15 cellular contexts compared by ENCODE assay signal in the genomic region with DNA sequence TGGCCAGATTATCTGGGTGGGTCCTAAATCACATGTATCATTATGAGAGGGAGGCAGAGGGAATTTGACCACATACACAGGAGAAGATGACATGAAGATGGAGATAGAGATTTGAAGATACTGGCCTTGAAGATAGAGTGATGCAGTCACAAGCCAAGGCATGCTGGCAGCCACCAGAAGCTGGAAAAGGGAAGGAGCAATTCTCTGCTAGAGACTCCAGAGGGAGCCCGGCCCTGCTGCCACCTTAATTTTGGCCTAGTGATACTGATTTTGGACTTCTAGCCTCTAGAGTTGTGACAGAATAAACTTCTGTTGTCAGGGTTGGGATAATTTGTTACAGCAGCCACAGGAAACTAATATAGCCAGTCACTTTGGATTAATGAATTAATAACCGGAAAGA. TPM values are rescaled to one million over a fixed set of nuclear protein-coding genes. Genes with fewer than 3 reads are reported as not detected.
DNase-seq lines count a peak whose midpoint lies in the region; ATAC-seq and TF ChIP-seq lines count a peak whose summit lies in the region.
"Had no signal": no experiment of that assay in that cellular context is flagged by ENCODE, and none has a peak within 500 bp of the region (broad histone marks: within the 10 kb centered on the region; RNA-seq: fewer than 3 reads in every experiment).

No MANE protein-coding gene starts in this region.

- CTCF ChIA-PET in CD8-positive, alpha-beta T cell (lab: Charles Lee), result interaction anchor here (2.6 kb wide), 1 partner anchor 28 kb away, joined by 13 read pairs; no protein-coding TSS in a partner anchor
- CTCF ChIA-PET in OCI-LY7 (lab: Charles Lee; ENCODE audit: unreplicated experiment), result no interaction called here

- no peak for ATAC-seq in CD8-positive, alpha-beta T cell
- ATAC-seq in HG03025 (IDR thresholded peaks at IDR 0.05; ENCODE audit: low FRiP score, unreplicated experiment) (no peak), HG02642 (IDR thresholded peaks at IDR 0.05; ENCODE audit: poor library complexity, unreplicated experiment) (no peak)

- BruUV-seq in OCI-LY7 (replicated peaks; lab: Mats Ljungman, UMichigan), result no TSS peak

- H3K4me2 ChIP-seq in OCI-LY7 (ENCODE audit: low read length), result no peak overlapping the region
- H3K4me2 ChIP-seq: SK-N-SH had no signal

- no peak overlapping the region for H2AFZ ChIP-seq in OCI-LY7 (ENCODE audit: low read length)

- peaks cover 2% of the 10 kb centered on the region for H3K9me3 Mint-ChIP-seq in CD8-positive, alpha-beta T cell
- peaks cover 24% of the 10 kb centered on the region for H3K9me3 Mint-ChIP-seq in endodermal cell

- no peaks in the 10 kb centered on the region for H3K36me3 ChIP-seq in CD8-positive, alpha-beta T cell (ENCODE audit: insufficient read depth, low read length)
- H3K36me3 ChIP-seq in OCI-LY7 (ENCODE audit: insufficient read depth, low read length), result no peaks in the 10 kb centered on the region; the same call in 1 of the 2 replicates
- no peaks in the 10 kb centered on the region for H3K36me3 ChIP-seq in endodermal cell (ENCODE audit: control insufficient read depth, insufficient read depth, low read length)
- H3K36me3 ChIP-seq: MG63, WERI-Rb-1 had no signal

- H3K9ac ChIP-seq in endodermal cell (ENCODE audit: extremely low read depth, low read length, poor library complexity, severe bottlenecking), result no peak overlapping the region
- H3K9ac ChIP-seq: SK-N-SH had no signal

- H4K20me1 ChIP-seq in OCI-LY7 (ENCODE audit: insufficient read depth, low read length), result no peaks in the 10 kb centered on the region

- peak overlapping the region; percentile 62 for H3K27ac Mint-ChIP-seq in CD8-positive, alpha-beta T cell
- H3K27ac Mint-ChIP-seq in endodermal cell, result no peak overlapping the region

- peaks cover 21% of the 10 kb centered on the region for H3K4me1 ChIP-seq in CD8-positive, alpha-beta T cell (ENCODE audit: insufficient read depth, low read length)
- H3K4me1 ChIP-seq in OCI-LY7 (ENCODE audit: insufficient read depth, low read length, poor library complexity, severe bottlenecking), result peaks cover 32% of the 10 kb centered on the region
- no peaks in the 10 kb centered on the region for H3K4me1 ChIP-seq in endodermal cell (ENCODE audit: control insufficient read depth, insufficient read depth, low read length)

- no peak overlapping the region for H3K4me3 ChIP-seq in CD8-positive, alpha-beta T cell (ENCODE audit: low read depth, low read length)
- H3K4me3 ChIP-seq in GM12865 (ENCODE audit: low read depth, low read length), result no peak overlapping the region
- no peak overlapping the region for H3K4me3 ChIP-seq in OCI-LY7 (ENCODE audit: low read depth, low read length, poor library complexity, severe bottlenecking)
- H3K4me3 ChIP-seq in endodermal cell (ENCODE audit: low read length), result no peak overlapping the region
- H3K4me3 ChIP-seq: lung, MG63 had no signal

- peak overlapping the region; percentile 26 for H3K4me3 Mint-ChIP-seq in CD8-positive, alpha-beta T cell
- no peak overlapping the region for H3K4me3 Mint-ChIP-seq in endodermal cell

- 91 to 100% methylated on average over 1 to 2 of the region's 2 CpGs for WGBS in endodermal cell (ENCODE audit: insufficient coverage in 1 of 2, insufficient read length in 1 of 2), 2 experiments

- DNase-seq in CD8-positive, alpha-beta T cell, result no peak
- peak; percentile 35 for DNase-seq in GM12865 (ENCODE audit: low read depth)
- peak; percentile 29 for DNase-seq in OCI-LY7 (ENCODE audit: low spot score)
- DNase-seq in endodermal cell, result no peak
- no peak for DNase-seq in NCI-H2081 (lab: John Stamatoyannopoulos, UW)
- DNase-seq: HCEC 1CT; MG63; NCI-H2171; NK-92 treated with Interleukin-12 subunit alpha and Interleukin-12 subunit beta, amount 100 ng/mL, for 24 hours; SK-N-SH; WERI-Rb-1 had no signal

- no peak overlapping the region for H3K27ac ChIP-seq in CD8-positive, alpha-beta T cell (ENCODE audit: low read depth, low read length)
- H3K27ac ChIP-seq in OCI-LY7 (ENCODE audit: low read depth, low read length, poor library complexity, severe bottlenecking) (no peak overlapping the region), endodermal cell (ENCODE audit: low read depth, low read length) (no peak overlapping the region)
- H3K27ac ChIP-seq: C4-2B, WERI-Rb-1 had no signal

- peaks cover 35% of the 10 kb centered on the region for H3K4me1 Mint-ChIP-seq in CD8-positive, alpha-beta T cell (ENCODE audit: low read depth)
- H3K4me1 Mint-ChIP-seq in endodermal cell, result peaks cover 11% of the 10 kb centered on the region

- POLR2A ChIA-PET in CD8-positive, alpha-beta T cell (lab: Charles Lee), result no interaction called here
- POLR2A ChIA-PET in OCI-LY7 (lab: Charles Lee), result interaction anchor here (0.6 to 1.4 kb wide), 2 partner anchors 9 to 231 kb away, joined by 3 to 7 read pairs; no protein-coding TSS in a partner anchor

- H3K79me2 ChIP-seq in OCI-LY7 (ENCODE audit: insufficient read depth, low read depth, low read length), result peaks cover 28% of the 10 kb centered on the region

- H3K27me3 Mint-ChIP-seq in CD8-positive, alpha-beta T cell (ENCODE audit: low read depth), result peaks cover 2% of the 10 kb centered on the region
- H3K27me3 Mint-ChIP-seq in endodermal cell (ENCODE audit: insufficient read depth), result peaks cover 64% of the 10 kb centered on the region

- no peak for TF ChIP-seq CTCF in CD8-positive, alpha-beta T cell (IDR thresholded peaks at IDR 0.05)
- no peak for TF ChIP-seq CTCF in GM12865 (IDR thresholded peaks at IDR 0.05; ENCODE audit: insufficient read depth, low read depth, low read length, missing control alignments)
- TF ChIP-seq CTCF in OCI-LY7 (conservative IDR thresholded peaks at IDR 0.05; ENCODE audit: low read length), result peak; percentile 64
- peak; percentile 21 for TF ChIP-seq CTCF in endodermal cell (conservative IDR thresholded peaks at IDR 0.05)

- intact Hi-C loops in CD8-positive, alpha-beta T cell (cut with DNase I, micrococcal nuclease), result no loop called here
- intact Hi-C loops in OCI-LY7 (cut with micrococcal nuclease; ENCODE audit: unreplicated experiment), result no loop called here

- H3K27me3 ChIP-seq in CD8-positive, alpha-beta T cell (ENCODE audit: insufficient read depth, low read length), result no peaks in the 10 kb centered on the region
- H3K27me3 ChIP-seq in endodermal cell (ENCODE audit: control insufficient read depth, insufficient read depth, low read length, poor library complexity, severe bottlenecking), result peaks cover 33% of the 10 kb centered on the region
- H3K27me3 ChIP-seq: MG63 had no signal

- peaks cover 10% of the 10 kb centered on the region for H3K36me3 Mint-ChIP-seq in CD8-positive, alpha-beta T cell
- H3K36me3 Mint-ChIP-seq in endodermal cell (ENCODE audit: low read depth), result peaks cover 10% of the 10 kb centered on the region

- no peaks in the 10 kb centered on the region for H3K9me2 ChIP-seq in OCI-LY7 (ENCODE audit: insufficient read depth, low read length)
- H3K9me2 ChIP-seq: SK-N-SH had no signal

- no peaks in the 10 kb centered on the region for H3K9me3 ChIP-seq in CD8-positive, alpha-beta T cell (ENCODE audit: low read length)
- peaks cover 3% of the 10 kb centered on the region; the same call in 1 of the 2 replicates for H3K9me3 ChIP-seq in OCI-LY7 (ENCODE audit: low read length)
- H3K9me3 ChIP-seq in endodermal cell (ENCODE audit: control insufficient read depth, low read length), result peaks cover 18% of the 10 kb centered on the region
- H3K9me3 ChIP-seq: SK-N-SH had no signal

RNA-seq across cellular contexts. Expression of a gene that starts 2.2 kb away (rescaled TPM):
- 100 to 1,000 TPM; 170 to 180 TPM for total RNA-seq in CD8-positive, alpha-beta T cell
- total RNA-seq in OCI-LY7 (2014; rRNA removed; shearing (Covaris generic)), result 38.7 and 47.6 TPM in 2 replicates
- total RNA-seq in OCI-LY7 (2022) (98.2 and 109 TPM in 2 replicates), endodermal cell (10 to 100 TPM; 29.4 to 35.4 TPM)
- polyA plus RNA-seq in endodermal cell (2013, experiment 1 of 2), result 35.9 TPM
- 40.1 TPM for polyA plus RNA-seq in endodermal cell (2013, experiment 2 of 2)

Comparison
In these comparisons a context has a peak if more than half of its experiments do, and no peak if none do; other contexts are left out.
1. DNase-seq: peak in GM12865 (single experiment) and OCI-LY7 (single experiment); none in CD8-positive, alpha-beta T cell (0 of 7), endodermal cell (single experiment) and NCI-H2081 (0 of 2).
2. CTCF ChIP-seq: peak in OCI-LY7 (single experiment) and endodermal cell (single experiment); none in CD8-positive, alpha-beta T cell (single experiment) and GM12865 (single experiment).